ENCODE assay signal across 17 cellular contexts in genomic region chr19:18068395-18068794, GRCh38. TPM values are rescaled to one million over a fixed set of nuclear protein-coding genes. Genes with fewer than 3 reads are reported as not detected.
A peak's percentile ranks its signal among the peaks of the same experiment; 100 is the strongest.
DNase-seq lines count a peak whose midpoint lies in the region; ATAC-seq and TF ChIP-seq lines count a peak whose summit lies in the region.
"Had no signal": no experiment of that assay in that cellular context is flagged by ENCODE, and none has a peak within 500 bp of the region (broad histone marks: within the 10 kb centered on the region; RNA-seq: fewer than 3 reads in every experiment).

No MANE protein-coding gene starts in this region.

- H3K79me2 ChIP-seq in SK-N-SH (ENCODE audit: insufficient read depth) (no peaks in the 10 kb centered on the region), osteoblast (ENCODE audit: insufficient read depth, low read length) (no peaks in the 10 kb centered on the region)

- no peak overlapping the region for H3K9ac ChIP-seq in SK-N-SH
- H3K9ac ChIP-seq: BLaER1 treated with 17β-estradiol and CSF1 and Interleukin-3, amounts not matched to agents 10 nM and 100 nM had no signal

- H3K27ac ChIP-seq in SK-N-SH (ENCODE audit: low read depth in 2 of 2, low read length in 1 of 2) (no peak overlapping the region), osteoblast (ENCODE audit: low read depth, low read length) (no peak overlapping the region), sigmoid colon (no peak overlapping the region)
- H3K27ac ChIP-seq: 22Rv1; A549; BLaER1 treated with 17β-estradiol and CSF1 and Interleukin-3, amounts not matched to agents 10 nM and 100 nM; C4-2B had no signal

- no peak for TF ChIP-seq RAD21 in SK-N-SH (IDR thresholded peaks at IDR 0.05; ENCODE audit: low read length)

- POLR2A ChIA-PET in SK-N-SH (lab: Yijun Ruan, JAX), result no interaction called here

- CTCF ChIA-PET in SK-N-SH (lab: Yijun Ruan, JAX), result interaction anchor here (0.9 to 1.1 kb wide), 2 partner anchors 9 to 136 kb away, joined by 4 read pairs; partner anchors contain the start of gene CCDC124

- H3K4me2 ChIP-seq in SK-N-SH (no peak overlapping the region), osteoblast (ENCODE audit: insufficient read depth, low read length) (no peak overlapping the region)
- H3K4me2 ChIP-seq: A549; BLaER1 treated with 17β-estradiol and CSF1 and Interleukin-3, amounts not matched to agents 10 nM and 100 nM had no signal

- no peak overlapping the region for H2AFZ ChIP-seq in SK-N-SH (ENCODE audit: low read depth)
- no peak overlapping the region for H2AFZ ChIP-seq in osteoblast (ENCODE audit: low read length)

- TF ChIP-seq CTCF in SK-N-SH (IDR thresholded peaks at IDR 0.05), result no peak
- TF ChIP-seq CTCF in osteoblast (IDR thresholded peaks at IDR 0.05; ENCODE audit: extremely low read depth, low read depth, low read length), result no peak
- TF ChIP-seq CTCF in sigmoid colon (IDR thresholded peaks at IDR 0.05), result no peak

- H3K4me1 ChIP-seq in SK-N-SH (ENCODE audit: control insufficient read depth in 1 of 2, insufficient read depth in 2 of 2, low read depth in 1 of 2, low read length in 1 of 2) (no peaks in the 10 kb centered on the region), osteoblast (ENCODE audit: insufficient read depth, low read length) (no peaks in the 10 kb centered on the region), sigmoid colon (no peaks in the 10 kb centered on the region)
- H3K4me1 ChIP-seq: A549, Caco-2 had no signal

- no peak for TF ChIP-seq EP300 in SK-N-SH (IDR thresholded peaks at IDR 0.05; ENCODE audit: borderline replicate concordance in 1 of 2, low read depth in 1 of 2, low read length in 1 of 2)
- TF ChIP-seq EP300 in sigmoid colon (IDR thresholded peaks at IDR 0.05), result no peak

- 74% methylated on average over 5 of the region's 5 CpGs for WGBS in SK-N-SH (ENCODE audit: low lambda C conversion rate)
- WGBS in sigmoid colon, 2 donors, result 90 to 94% methylated on average over 5 of the region's 5 CpGs

- H4K20me1 ChIP-seq in SK-N-SH (ENCODE audit: insufficient read depth) (no peaks in the 10 kb centered on the region), osteoblast (ENCODE audit: insufficient read depth, low read length) (no peaks in the 10 kb centered on the region)
- H4K20me1 ChIP-seq: BLaER1 treated with 17β-estradiol and CSF1 and Interleukin-3, amounts not matched to agents 10 nM and 100 nM had no signal

- H3K27me3 ChIP-seq in SK-N-SH (ENCODE audit: insufficient read depth), result no peaks in the 10 kb centered on the region
- no peaks in the 10 kb centered on the region for H3K27me3 ChIP-seq in osteoblast (ENCODE audit: insufficient read depth, low read length)
- no peaks in the 10 kb centered on the region for H3K27me3 ChIP-seq in sigmoid colon
- H3K27me3 ChIP-seq: BLaER1 treated with 17β-estradiol and CSF1 and Interleukin-3, amounts not matched to agents 10 nM and 100 nM had no signal

- no peaks in the 10 kb centered on the region for H3K9me3 ChIP-seq in SK-N-SH
- no peaks in the 10 kb centered on the region for H3K9me3 ChIP-seq in osteoblast (ENCODE audit: low read depth, low read length)
- H3K9me3 ChIP-seq in sigmoid colon, result no peaks in the 10 kb centered on the region
- H3K9me3 ChIP-seq: A549; BLaER1 treated with 17β-estradiol and CSF1 and Interleukin-3, amounts not matched to agents 10 nM and 100 nM; Caco-2 had no signal

- H3F3A ChIP-seq in SK-N-SH (replicated peaks; ENCODE audit: insufficient read depth), result no peaks in the 10 kb centered on the region

- TF ChIP-seq POLR2A in sigmoid colon (IDR thresholded peaks at IDR 0.05), result no peak

- intact Hi-C loops in sigmoid colon (cut with DNase I), result no loop called here

- H3K36me3 ChIP-seq in SK-N-SH (replicated peaks in 1 of 2; ENCODE audit: control insufficient read depth in 1 of 2, insufficient read depth in 2 of 2, low read length in 1 of 2), result no peaks in the 10 kb centered on the region
- H3K36me3 ChIP-seq in osteoblast (ENCODE audit: insufficient read depth, low read length), result no peaks in the 10 kb centered on the region
- no peaks in the 10 kb centered on the region for H3K36me3 ChIP-seq in sigmoid colon

- DNase-seq in SK-N-SH (no peak), osteoblast (ENCODE audit: insufficient read length, low spot score, missing footprints) (peak; percentile 42), middle frontal gyrus (ENCODE audit: extremely low spot score, low spot score) (no peak), sigmoid colon (no peak)
- DNase-seq: AML-193; Caco-2; Calu3; CD4-positive, alpha-beta T cell; CD8-positive, alpha-beta T cell; DMS79 treated with DMSO at 0.1 percent for 48 hours; GF-D8 had no signal

- H3K4me3 ChIP-seq in SK-N-SH (ENCODE audit: low read depth in 2 of 2, low read length in 1 of 2) (no peak overlapping the region), osteoblast (ENCODE audit: insufficient read depth, low read length) (no peak overlapping the region), sigmoid colon (no peak overlapping the region)
- H3K4me3 ChIP-seq: A549; BLaER1 treated with 17β-estradiol and CSF1 and Interleukin-3, amounts not matched to agents 10 nM and 100 nM had no signal

- ATAC-seq in SK-N-SH treated with all-trans-retinoic acid at 6 μM for 48 hours, result no peak
- ATAC-seq: A549; CD8-positive, alpha-beta T cell had no signal

- no peaks in the 10 kb centered on the region for H3K9me2 ChIP-seq in SK-N-SH

TF ChIP-seq in SK-N-SH treated with all-trans-retinoic acid at 6 μM for 48 hours, 23 proteins besides CTCF, POLR2A, EP300 and RAD21:
- TF ChIP-seq ZFP3 (CRISPR knock-in tag; IDR thresholded peaks at IDR 0.05), result peak; percentile 79
- no peak for TF ChIP-seq PPARA (CRISPR knock-in tag; IDR thresholded peaks at IDR 0.05; ENCODE audit: borderline replicate concordance)
- no peak for TF ChIP-seq ESRRG (CRISPR knock-in tag; IDR thresholded peaks at IDR 0.05)

TF ChIP-seq in SK-N-SH, 30 proteins besides CTCF, POLR2A, EP300 and RAD21:
- TF ChIP-seq USF1 (IDR thresholded peaks at IDR 0.05; ENCODE audit: borderline replicate concordance, low read depth) (no peak), POLR2AphosphoS5 (IDR thresholded peaks at IDR 0.05; ENCODE audit: low read depth, low read length) (no peak)

RNA-seq across cellular contexts. Expression of gene IL12RB1, which starts 18.3 kb away (rescaled TPM):
- polyA plus RNA-seq in SK-N-SH (2012; rRNA removed) (0.02 TPM in 1 of 2 replicates, not detected in the other), sigmoid colon (1 to 10 TPM; 1.8 to 6.0 (median 5.9) TPM)
- polyA plus RNA-seq in SK-N-SH (2012; cell fraction: cytosol; rRNA removed), result 0.05 TPM in 1 of 2 replicates, not detected in the other
- not detected in 2 replicates for polyA plus RNA-seq in SK-N-SH (2012; cell fraction: nucleus; rRNA removed)
- total RNA-seq in osteoblast (0.29 and 0.72 TPM in 2 replicates), sigmoid colon (1 to 10 TPM in 2 of 4 donors, under 1 TPM in 1, not detected in 1; 0.99 to 2.2 (median 1.4) TPM)
- total RNA-seq: A172, Caco-2, Calu3 had no signal
- polyA plus RNA-seq: A549 had no signal

RNA-seq across cellular contexts. Expression of gene MAST3, which starts 29.2 kb away (rescaled TPM):
- polyA plus RNA-seq in SK-N-SH (2012; rRNA removed), result 3.1 and 4.5 TPM in 2 replicates
- 1.9 and 3.1 TPM in 2 replicates for polyA plus RNA-seq in SK-N-SH (2012; cell fraction: cytosol; rRNA removed)
- polyA plus RNA-seq in SK-N-SH (2012; cell fraction: nucleus; rRNA removed), result 12.8 and 17.8 TPM in 2 replicates
- total RNA-seq in osteoblast, result 5.4 and 5.6 TPM in 2 replicates
- total RNA-seq in sigmoid colon, result 1 to 10 TPM; 2.6 to 6.9 (median 3.3) TPM
- polyA plus RNA-seq in sigmoid colon, result 10 to 100 TPM in 1 of 3 donors, 1 to 10 TPM in 2; 4.2 to 16.3 (median 5.3) TPM
